23 cellular contexts compared by ENCODE assay signal in the genomic region with DNA sequence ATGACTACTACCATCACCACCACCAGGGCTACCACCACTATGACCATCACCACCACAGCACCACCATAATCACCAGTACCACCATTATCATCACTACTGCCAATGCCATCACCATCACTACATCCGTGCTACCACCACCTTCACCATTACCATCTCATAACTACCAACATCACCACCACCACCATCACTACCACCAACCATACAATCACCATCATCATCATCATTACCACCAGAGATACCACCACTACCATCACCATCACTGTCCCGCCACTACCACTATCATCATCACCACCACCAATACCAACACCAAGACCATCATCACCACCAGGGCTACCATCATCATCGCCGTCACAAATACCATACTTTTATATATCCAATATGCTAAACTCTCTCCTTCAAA.
DNase-seq lines count a peak whose midpoint lies in the region; ATAC-seq, FAIRE-seq and TF ChIP-seq lines count a peak whose summit lies in the region.
"Had no signal": no experiment of that assay in that cellular context is flagged by ENCODE, and none has a peak within 500 bp of the region (broad histone marks: within the 10 kb centered on the region; RNA-seq: fewer than 3 reads in every experiment).

No MANE protein-coding gene starts in this region.

- TF ChIP-seq RAD21 in H1 (IDR thresholded peaks at IDR 0.05 in 1 of 2, conservative IDR thresholded peaks at IDR 0.05 in 1 of 2; ENCODE audit: low read depth in 2 of 2, low read length in 2 of 2): no peak

- H3K56ac ChIP-seq in H1 (replicated peaks; ENCODE audit: insufficient read length, low read depth, low read length): peak overlapping the region; percentile 35

- H3K4me2 ChIP-seq in H1 (ENCODE audit: insufficient read depth in 1 of 2, low read depth in 2 of 2, low read length in 2 of 2): no peak overlapping the region
- H3K4me2 ChIP-seq: A549; BLaER1 treated with 17β-estradiol and CSF1 and Interleukin-3, amounts not matched to agents 10 nM and 100 nM had no signal

- TF ChIP-seq CTCF in H1 (IDR thresholded peaks at IDR 0.05; ENCODE audit: control extremely low read depth in 1 of 3, insufficient read depth in 1 of 3, low read depth in 1 of 3, low read length in 3 of 3): no peak

- peaks cover 3% of the 10 kb centered on the region; the same call in 1 of the 2 replicates for H3K23me2 ChIP-seq in H1 (ENCODE audit: low read depth, low read length)

- CTCF ChIA-PET in H1 (lab: Charles Lee; ENCODE audit: partially characterized antibody): no interaction called here

- H3K27ac ChIP-seq in H1 (ENCODE audit: low read depth, low read length): no peak overlapping the region
- H3K27ac ChIP-seq: A549; BLaER1 treated with 17β-estradiol and CSF1 and Interleukin-3, amounts not matched to agents 10 nM and 100 nM; GM23248 had no signal

- no peak overlapping the region for H2AFZ ChIP-seq in H1 (ENCODE audit: low read length)
- H2AFZ ChIP-seq: GM23248 had no signal

- WGBS in H1 (ENCODE audit: extremely low coverage in 1 of 2, insufficient coverage in 1 of 2, insufficient read length in 1 of 2, insufficient replicate concordance in 2 of 2, low coverage in 1 of 2, low lambda C conversion rate in 2 of 2, missing lambda C conversion rate in 1 of 2), 2 experiments: 87% methylated on average over 4 of the region's 4 CpGs; no CpG with 5 or more reads in 1 of the 2 experiments

- H3K79me1 ChIP-seq in H1 (ENCODE audit: low read depth, low read length): no peaks in the 10 kb centered on the region

- no peak overlapping the region for H3K4ac ChIP-seq in H1 (replicated peaks; ENCODE audit: insufficient read length, low read depth, low read length)

- H4K91ac ChIP-seq in H1 (replicated peaks; ENCODE audit: insufficient read length, low read length): no peak overlapping the region

- peaks cover 0 to 3% of the 10 kb centered on the region in 2 experiments for H4K20me1 ChIP-seq in H1 (replicated peaks in 1 of 2; ENCODE audit: control insufficient read depth in 1 of 2, insufficient read depth in 2 of 2, low read length in 2 of 2)
- H4K20me1 ChIP-seq: BLaER1 treated with 17β-estradiol and CSF1 and Interleukin-3, amounts not matched to agents 10 nM and 100 nM had no signal

- ATAC-seq in HG02870 (IDR thresholded peaks at IDR 0.05; ENCODE audit: unreplicated experiment): no peak
- ATAC-seq: A549, HCT116 had no signal

- no peak overlapping the region for H4K8ac ChIP-seq in H1 (ENCODE audit: extremely low read depth, insufficient read depth, low read length)

- DNase-seq in GM12891 (ENCODE audit: insufficient read length, low spot score) (no peak), HTR-8/SVneo (ENCODE audit: insufficient read length, low spot score) (no peak), H1 (ENCODE audit: low read depth in 1 of 2, low spot score in 2 of 2) (no peak), nucleus accumbens (lab: John Stamatoyannopoulos, UW) (no peak)
- DNase-seq in activated CD4-positive, alpha-beta T cell treated with anti-CD3 and anti-CD28 coated beads, Interleukin-2, amount 50 U/mL, for 1 hour: no peak
- DNase-seq: 8988T; ACHN; AML-193; BE2C; CD4-positive, alpha-beta T cell; CD8-positive, alpha-beta memory T cell; DMS 273 treated with DMSO at 0.1 percent for 48 hours; DMS53; GF-D8; GM23248; H9; HFFc6 had no signal

- no peak overlapping the region for H2AK5ac ChIP-seq in H1 (ENCODE audit: low read depth, low read length)

- H3K14ac ChIP-seq in H1 (ENCODE audit: insufficient read length): peak overlapping the region; percentile 87

- no peak overlapping the region for H3K4me3 ChIP-seq in H1 (ENCODE audit: extremely low read depth in 1 of 4, insufficient read depth in 2 of 4, low read depth in 3 of 4, low read length in 4 of 4)
- H3K4me3 ChIP-seq: A549; BLaER1 treated with 17β-estradiol and CSF1 and Interleukin-3, amounts not matched to agents 10 nM and 100 nM; GM23248 had no signal

- no peak overlapping the region for H4K5ac ChIP-seq in H1 (ENCODE audit: insufficient read length, low read depth, low read length)

- TF ChIP-seq POLR2A in GM12891 (IDR thresholded peaks at IDR 0.05; ENCODE audit: low read depth, low read length): no peak
- TF ChIP-seq POLR2A in H1 (IDR thresholded peaks at IDR 0.05; ENCODE audit: control extremely low read depth in 1 of 2, low read depth in 2 of 2, low read length in 2 of 2): no peak

- H3K23ac ChIP-seq in H1 (ENCODE audit: insufficient read length): no peak overlapping the region

- H2BK5ac ChIP-seq in H1 (ENCODE audit: low read depth, low read length): no peak overlapping the region

- POLR2A ChIA-PET in H1 (lab: Charles Lee; ENCODE audit: partially characterized antibody): no interaction called here

- no peak overlapping the region for H3K18ac ChIP-seq in H1 (ENCODE audit: extremely low read depth, low read length)

- H3K9me3 ChIP-seq in H1 (ENCODE audit: insufficient read depth in 2 of 2, low read depth in 1 of 2, low read length in 1 of 2): 0 out of 4 replicates have a peak, but pooled peaks cover 0 to under 1% of the 10 kb centered on the region in 2 experiments
- H3K9me3 ChIP-seq: BE2C; BLaER1 treated with 17β-estradiol and CSF1 and Interleukin-3, amounts not matched to agents 10 nM and 100 nM had no signal

- no peak for TF ChIP-seq EP300 in H1 (IDR thresholded peaks at IDR 0.05; ENCODE audit: borderline replicate concordance in 1 of 2, low read depth in 2 of 2, low read length in 2 of 2)

- H2BK20ac ChIP-seq in H1 (ENCODE audit: low read length): no peak overlapping the region

- H3K9ac ChIP-seq in H1 (replicated peaks in 1 of 4; ENCODE audit: extremely low read depth in 1 of 4, low read depth in 3 of 4, low read length in 3 of 4): no peak overlapping the region
- H3K9ac ChIP-seq: BLaER1 treated with 17β-estradiol and CSF1 and Interleukin-3, amounts not matched to agents 10 nM and 100 nM; GM23248 had no signal

- no peaks in the 10 kb centered on the region for H3K79me2 ChIP-seq in H1 (ENCODE audit: control insufficient read depth in 1 of 2, insufficient read depth in 2 of 2, low read length in 2 of 2)

- no peaks in the 10 kb centered on the region for H3K27me3 ChIP-seq in H1 (replicated peaks in 1 of 4; ENCODE audit: control insufficient read depth in 3 of 4, extremely low read depth in 1 of 4, insufficient read depth in 3 of 4, low read length in 3 of 4)
- H3K27me3 ChIP-seq: BE2C; BLaER1 treated with 17β-estradiol and CSF1 and Interleukin-3, amounts not matched to agents 10 nM and 100 nM had no signal

- no peak overlapping the region for H2BK15ac ChIP-seq in H1 (ENCODE audit: low read length)

- no peaks in the 10 kb centered on the region for H3K36me3 ChIP-seq in H1 (ENCODE audit: control insufficient read depth in 2 of 4, insufficient read depth in 4 of 4, low read length in 3 of 4)
- H3K36me3 ChIP-seq: BE2C; BLaER1 treated with 17β-estradiol and CSF1 and Interleukin-3, amounts not matched to agents 10 nM and 100 nM had no signal

- H2BK12ac ChIP-seq in H1 (ENCODE audit: low read depth, low read length): no peak overlapping the region

- FAIRE-seq in GM12891 (lab: Jason Lieb, UNC): peak; percentile 26
- peak; percentile 89 for FAIRE-seq in HTR-8/SVneo (lab: Jason Lieb, UNC)
- FAIRE-seq in H1 (lab: Jason Lieb, UNC): no peak
- FAIRE-seq: A549, D721Med, GM12892 had no signal

- H3K4me1 ChIP-seq in H1 (replicated peaks in 1 of 4; ENCODE audit: control insufficient read depth in 3 of 4, insufficient read depth in 4 of 4, low read length in 3 of 4): no peaks in the 10 kb centered on the region
- H3K4me1 ChIP-seq: BE2C; BLaER1 treated with 17β-estradiol and CSF1 and Interleukin-3, amounts not matched to agents 10 nM and 100 nM had no signal

- H2BK120ac ChIP-seq in H1 (replicated peaks; ENCODE audit: low read depth, low read length): no peak overlapping the region

TF ChIP-seq in GM12891, 5 proteins besides CTCF, POLR2A, EP300 and RAD21:
- TF ChIP-seq SPI1 (IDR thresholded peaks at IDR 0.05; ENCODE audit: low read depth, low read length) (no peak), PAX5 (IDR thresholded peaks at IDR 0.05; ENCODE audit: insufficient read depth, low read length, severe bottlenecking) (no peak), POU2F2 (IDR thresholded peaks at IDR 0.05; ENCODE audit: low read depth, low read length) (no peak), POLR2AphosphoS5 (IDR thresholded peaks at IDR 0.05; ENCODE audit: low read depth, low read length) (no peak), TAF1 (IDR thresholded peaks at IDR 0.05; ENCODE audit: low read depth, low read length) (no peak)
